1 cellular context compared by ENCODE assay signal in genomic region chr5:115414406-115415142, GRCh38.
TF ChIP-seq lines count a peak whose summit lies in the region.

No MANE protein-coding gene starts in this region.

TF ChIP-seq in H1, 55 proteins besides CTCF, POLR2A, EP300 and RAD21 (continued from another document):
- TF ChIP-seq CHD7 (IDR thresholded peaks at IDR 0.05; ENCODE audit: insufficient replicate concordance, low read length) (no peak), HDAC2 (IDR thresholded peaks at IDR 0.05; ENCODE audit: borderline replicate concordance in 1 of 2, low read depth in 2 of 2, low read length in 2 of 2) (no peak)
